10 cellular contexts compared by ENCODE assay signal in the genomic region with DNA sequence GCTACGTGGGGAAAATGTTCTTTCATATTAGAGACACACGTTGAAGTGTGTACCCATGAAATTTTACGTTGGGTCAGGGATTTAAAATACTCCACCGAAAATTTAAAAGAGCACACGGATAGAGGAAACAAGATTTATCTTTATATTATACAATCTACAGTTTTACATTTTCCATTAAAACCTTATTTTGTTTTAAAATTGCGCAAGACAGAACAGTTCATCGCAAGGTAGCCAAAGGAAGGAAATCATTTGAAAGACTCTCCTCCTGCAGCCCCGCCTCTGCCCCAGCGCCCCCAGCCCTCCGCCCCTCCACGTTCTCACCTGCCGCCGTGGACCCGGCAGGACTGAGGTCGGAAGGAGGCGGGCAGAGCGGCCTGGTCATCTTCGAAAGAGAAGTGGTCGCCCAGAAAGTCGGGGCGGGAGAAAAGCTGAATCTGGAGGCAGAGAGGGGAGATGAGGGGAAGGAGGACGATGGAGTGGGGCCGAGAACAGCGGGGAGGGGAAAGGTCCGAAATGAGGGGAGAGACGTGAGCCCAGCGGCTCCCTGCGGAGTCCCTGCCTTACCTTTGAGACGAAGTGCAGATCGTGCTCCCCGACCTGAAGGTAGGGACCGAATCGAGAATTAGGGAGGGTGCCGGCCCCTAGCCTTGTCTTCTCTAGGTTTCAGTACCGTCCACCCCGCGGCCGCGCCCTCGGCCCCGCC. TPM values are rescaled to one million over a fixed set of nuclear protein-coding genes. Genes with fewer than 3 reads are reported as not detected.
DNase-seq lines count a peak whose midpoint lies in the region; FAIRE-seq and TF ChIP-seq lines count a peak whose summit lies in the region.
"Had no signal": no experiment of that assay in that cellular context is flagged by ENCODE, and none has a peak within 500 bp of the region (broad histone marks: within the 10 kb centered on the region; RNA-seq: fewer than 3 reads in every experiment).

No MANE protein-coding gene starts in this region.

- POLR2A ChIA-PET in CD8-positive, alpha-beta memory T cell (lab: Charles Lee), result interaction anchor here (0.9 kb wide), 1 partner anchor 11 kb away, joined by 5 read pairs; no protein-coding TSS in a partner anchor

- peak overlapping the region; percentile 12 for H3K27ac ChIP-seq in CD8-positive, alpha-beta memory T cell (ENCODE audit: low read depth, low read length)
- no peak overlapping the region for H3K27ac ChIP-seq in muscle layer of duodenum (ENCODE audit: low read length)

- CTCF ChIA-PET in CD8-positive, alpha-beta memory T cell (lab: Charles Lee), result interaction anchor here (0.6 to 1.4 kb wide), 6 partner anchors 14 to 102 kb away, joined by 3 to 5 read pairs (median 3); a partner anchor contains a TSS

- H3K9me3 ChIP-seq in CD8-positive, alpha-beta memory T cell (ENCODE audit: low read length), result no peaks in the 10 kb centered on the region
- H3K9me3 ChIP-seq in MG63, result no peaks in the 10 kb centered on the region
- no peaks in the 10 kb centered on the region for H3K9me3 ChIP-seq in muscle layer of duodenum (ENCODE audit: control insufficient read depth in 1 of 2, low read length in 2 of 2)

- H3K4me1 ChIP-seq in CD8-positive, alpha-beta memory T cell (ENCODE audit: insufficient read depth, low read length), result peaks cover 6% of the 10 kb centered on the region
- H3K4me1 ChIP-seq in muscle layer of duodenum (ENCODE audit: control insufficient read depth in 1 of 2, insufficient read depth in 2 of 2, low read length in 2 of 2), result peaks cover 0 to 17% of the 10 kb centered on the region in 2 donors

- no peak for FAIRE-seq in frontal cortex (lab: Jason Lieb, UNC)

- H3K9me3 Mint-ChIP-seq in CD8-positive, alpha-beta memory T cell, result peaks cover 0 to 1% (median 0%) of the 10 kb centered on the region in 5 donors
- no peaks in the 10 kb centered on the region for H3K9me3 Mint-ChIP-seq in chondrocyte (ENCODE audit: low read depth)

- H3K4me3 Mint-ChIP-seq in CD8-positive, alpha-beta memory T cell, result peak overlapping the region; percentile 86 to 95 (median 90)
- peak overlapping the region; percentile 74 for H3K4me3 Mint-ChIP-seq in chondrocyte (ENCODE audit: unreplicated experiment)

- peaks cover 10 to 25% (median 15%) of the 10 kb centered on the region in 3 donors for H3K4me1 Mint-ChIP-seq in CD8-positive, alpha-beta memory T cell
- peaks cover 12% of the 10 kb centered on the region for H3K4me1 Mint-ChIP-seq in chondrocyte (ENCODE audit: low read depth)

- peaks cover 0 to 3% (median 0%) of the 10 kb centered on the region in 3 donors for H3K36me3 Mint-ChIP-seq in CD8-positive, alpha-beta memory T cell
- H3K36me3 Mint-ChIP-seq in chondrocyte (ENCODE audit: low read depth), result no peaks in the 10 kb centered on the region

- no peaks in the 10 kb centered on the region for H3K27me3 Mint-ChIP-seq in CD8-positive, alpha-beta memory T cell
- H3K27me3 Mint-ChIP-seq in chondrocyte (ENCODE audit: low read depth), result peaks cover 8% of the 10 kb centered on the region

- H3K4me3 ChIP-seq in CD8-positive, alpha-beta memory T cell (ENCODE audit: low read length), result peak overlapping the region; percentile 68
- H3K4me3 ChIP-seq in MG63 (peak overlapping the region; percentile 40), muscle layer of duodenum (ENCODE audit: low read depth in 1 of 2, low read length in 2 of 2) (peak overlapping the region; percentile 49 to 73)

- H3K36me3 ChIP-seq in CD8-positive, alpha-beta memory T cell (ENCODE audit: insufficient read depth, low read length), result no peaks in the 10 kb centered on the region
- H3K36me3 ChIP-seq in MG63 (no peaks in the 10 kb centered on the region), muscle layer of duodenum (ENCODE audit: control insufficient read depth in 1 of 2, insufficient read depth in 2 of 2, low read length in 2 of 2) (no peaks in the 10 kb centered on the region)

- H3K27ac Mint-ChIP-seq in CD8-positive, alpha-beta memory T cell, result peak overlapping the region in 7 of 8 donors; percentile 28 to 89 (median 70)
- H3K27ac Mint-ChIP-seq in chondrocyte (ENCODE audit: unreplicated experiment), result no peak overlapping the region

- TF ChIP-seq CTCF in chondrocyte (IDR thresholded peaks at IDR 0.05), result no peak

- no peaks in the 10 kb centered on the region for H3K27me3 ChIP-seq in CD8-positive, alpha-beta memory T cell (ENCODE audit: insufficient read depth, low read length, poor library complexity, severe bottlenecking)
- 0 out of 2 replicates have a peak, but pooled peaks cover 2% of the 10 kb centered on the region for H3K27me3 ChIP-seq in MG63
- peaks cover 7% of the 10 kb centered on the region for H3K27me3 ChIP-seq in muscle layer of duodenum (ENCODE audit: low read depth, low read length)

- peak in 1 of 5 donors; percentile 13 for DNase-seq in CD8-positive, alpha-beta memory T cell
- DNase-seq in MG63 (no peak), chondrocyte (ENCODE audit: low spot score) (no peak), dedifferentiated amniotic fluid mesenchymal stem cell (ENCODE audit: extremely low spot score) (no peak), frontal cortex (ENCODE audit: low spot score in 2 of 2) (no peak), hippocampal formation (lab: John Stamatoyannopoulos, UW) (no peak), GM19238 (ENCODE audit: insufficient read length, low spot score) (no peak)

RNA-seq across cellular contexts. Expression of a gene that starts 18.0 kb away (rescaled TPM):
- 1 to 10 TPM in 1 of 2 experiments, under 1 TPM in 1; 0.85 to 1.3 TPM for total RNA-seq in CD8-positive, alpha-beta memory T cell
- polyA plus RNA-seq in CD8-positive, alpha-beta memory T cell, result 1.9 TPM
- not detected in 2 replicates for total RNA-seq in MG63 (2014; rRNA removed; shearing (Covaris generic); ENCODE audit: low replicate concordance)
- total RNA-seq in chondrocyte (not detected in 3 replicates), frontal cortex (0.41 TPM)
- total RNA-seq: LHCN-M2, pulmonary artery endothelial cell had no signal

RNA-seq across cellular contexts. Expression of a gene that starts 18.2 kb away (rescaled TPM):
- 100 to 1,000 TPM; 355 to 388 TPM for total RNA-seq in CD8-positive, alpha-beta memory T cell
- 7,622 TPM for polyA plus RNA-seq in CD8-positive, alpha-beta memory T cell
- total RNA-seq in MG63 (2014; rRNA removed; shearing (Covaris generic); ENCODE audit: low replicate concordance), result not detected in 2 replicates
- total RNA-seq in chondrocyte (not detected in 3 replicates), frontal cortex (not detected)
- total RNA-seq: LHCN-M2, pulmonary artery endothelial cell had no signal

RNA-seq across cellular contexts. Expression of a gene that starts 29.5 kb away (rescaled TPM):
- total RNA-seq in CD8-positive, alpha-beta memory T cell, result 10 to 100 TPM; 35.2 to 35.8 TPM
- polyA plus RNA-seq in CD8-positive, alpha-beta memory T cell, result 14.3 TPM
- total RNA-seq in MG63 (2014; rRNA removed; shearing (Covaris generic); ENCODE audit: low replicate concordance), result 3.9 and 6.1 TPM in 2 replicates
- total RNA-seq in chondrocyte, result 8.7 to 20.4 TPM (median 8.7 TPM) in 3 replicates
- 4.1 TPM for total RNA-seq in frontal cortex

RNA-seq across cellular contexts. Expression of a gene that starts 36.6 kb away (rescaled TPM):
- total RNA-seq in CD8-positive, alpha-beta memory T cell, result 1 to 10 TPM; 2.4 to 2.7 TPM
- polyA plus RNA-seq in CD8-positive, alpha-beta memory T cell, result 205 TPM
- total RNA-seq in MG63 (2014; rRNA removed; shearing (Covaris generic); ENCODE audit: low replicate concordance), result not detected in 2 replicates
- total RNA-seq in chondrocyte (not detected in 3 replicates), frontal cortex (not detected)
- total RNA-seq: LHCN-M2, pulmonary artery endothelial cell had no signal

RNA-seq across cellular contexts. Expression of a gene that starts 56.0 kb away (rescaled TPM):
- total RNA-seq in CD8-positive, alpha-beta memory T cell, result 100 to 1,000 TPM; 447 to 472 TPM
- 1,786 TPM for polyA plus RNA-seq in CD8-positive, alpha-beta memory T cell
- total RNA-seq in MG63 (2014; rRNA removed; shearing (Covaris generic); ENCODE audit: low replicate concordance), result 20.2 and 22.3 TPM in 2 replicates
- total RNA-seq in chondrocyte, result 156 to 175 TPM (median 162 TPM) in 3 replicates
- total RNA-seq in frontal cortex, result 11.8 TPM

Comparison
In these comparisons a context has a peak if more than half of its experiments do, and no peak if none do; other contexts are left out.
1. RNA of a gene that starts 18.2 kb away (total RNA-seq): 355 to 388 TPM in CD8-positive, alpha-beta memory T cell; not detected in frontal cortex (single experiment), not detected in MG63 and not detected in chondrocyte; every median in the first group is over 100 times any median in the second.
2. Peak in every context shown above with its lines, with median percentiles within 50 percentile points of each other: H3K4me3 ChIP-seq.